In genomic region chrX:133576876-133577275, GRCh38 we compare ENCODE assay signal across 33 cellular contexts.
DNase-seq lines count a peak whose midpoint lies in the region; ATAC-seq, FAIRE-seq and TF ChIP-seq lines count a peak whose summit lies in the region.
"Had no signal": no experiment of that assay in that cellular context is flagged by ENCODE, and none has a peak within 500 bp of the region (broad histone marks: within the 10 kb centered on the region; RNA-seq: fewer than 3 reads in every experiment).

No MANE protein-coding gene starts in this region.

- TF ChIP-seq CTCF in HepG2 (CRISPR knock-in tag; IDR thresholded peaks at IDR 0.05), result no peak
- no peak for TF ChIP-seq CTCF in right lobe of liver (IDR thresholded peaks at IDR 0.05)
- TF ChIP-seq CTCF in astrocyte (IDR thresholded peaks at IDR 0.05; ENCODE audit: insufficient read depth, low read depth, low read length), result no peak
- TF ChIP-seq CTCF in type B pancreatic cell (conservative IDR thresholded peaks at IDR 0.05), result no peak

- ATAC-seq in HepG2, result peak; percentile 11; the same call in 1 of the 3 replicates
- no peak for ATAC-seq in right lobe of liver
- ATAC-seq: A549; CD8-positive, alpha-beta T cell had no signal

- H3K9me3 Mint-ChIP-seq in astrocyte (ENCODE audit: unreplicated experiment) (peaks cover 1% of the 10 kb centered on the region), type B pancreatic cell (peaks cover 9% of the 10 kb centered on the region)
- H3K9me3 Mint-ChIP-seq: CD4-positive, alpha-beta T cell had no signal

- H3K79me2 ChIP-seq in HepG2 (ENCODE audit: insufficient read depth, low read length) (no peaks in the 10 kb centered on the region), astrocyte (ENCODE audit: insufficient read depth, low read length) (no peaks in the 10 kb centered on the region)

- intact Hi-C loops in HepG2 (cut with micrococcal nuclease; ENCODE audit: unreplicated experiment), result no loop called here
- intact Hi-C loops in right lobe of liver (cut with DNase I), result no loop called here

- H3K4me3 Mint-ChIP-seq in astrocyte (ENCODE audit: unreplicated experiment), result no peak overlapping the region
- no peak overlapping the region for H3K4me3 Mint-ChIP-seq in type B pancreatic cell
- H3K4me3 Mint-ChIP-seq: B cell; CD14-positive monocyte; CD4-positive, alpha-beta memory T cell; CD4-positive, alpha-beta T cell; CD4-positive, CD25-positive, alpha-beta regulatory T cell; CD8-positive, alpha-beta memory T cell; CD8-positive, alpha-beta T cell had no signal

- peaks cover 4% of the 10 kb centered on the region for H3K4me1 Mint-ChIP-seq in astrocyte (ENCODE audit: low read depth, unreplicated experiment)
- H3K4me1 Mint-ChIP-seq in type B pancreatic cell (ENCODE audit: unreplicated experiment), result peaks cover 15% of the 10 kb centered on the region
- H3K4me1 Mint-ChIP-seq: B cell; CD4-positive, alpha-beta memory T cell; CD4-positive, CD25-positive, alpha-beta regulatory T cell; CD8-positive, alpha-beta memory T cell had no signal

- H3K9ac ChIP-seq in HepG2 (ENCODE audit: insufficient read depth, low read depth, low read length), result no peak overlapping the region
- H3K9ac ChIP-seq in astrocyte (ENCODE audit: low read length), result no peak overlapping the region
- H3K9ac ChIP-seq: BLaER1; BLaER1 treated with 17β-estradiol and CSF1 and Interleukin-3, amounts not matched to agents 10 nM and 100 nM had no signal

- TF ChIP-seq EP300 in HepG2 (IDR thresholded peaks at IDR 0.05; ENCODE audit: low read depth in 2 of 2, low read length in 2 of 2), result no peak
- no peak for TF ChIP-seq EP300 in HepG2 (CRISPR knock-in tag; IDR thresholded peaks at IDR 0.05; ENCODE audit: borderline replicate concordance)

- H4K20me1 ChIP-seq in HepG2 (ENCODE audit: insufficient read depth, low read length) (peaks cover 17% of the 10 kb centered on the region), astrocyte (ENCODE audit: insufficient read depth, low read length) (no peaks in the 10 kb centered on the region)
- H4K20me1 ChIP-seq: BLaER1; BLaER1 treated with 17β-estradiol and CSF1 and Interleukin-3, amounts not matched to agents 10 nM and 100 nM had no signal

- 96% methylated on average over 1 of the region's 3 CpGs for WGBS in HepG2 (ENCODE audit: low lambda C conversion rate)
- 79% methylated on average over 3 of the region's 3 CpGs for WGBS in right lobe of liver (ENCODE audit: insufficient coverage, low coverage, low lambda C conversion rate, missing lambda C conversion rate)

- H3K27me3 ChIP-seq in HepG2 (ENCODE audit: control insufficient read depth in 1 of 2, insufficient read depth in 2 of 2, low read length in 2 of 2) (no peaks in the 10 kb centered on the region), right lobe of liver (no peaks in the 10 kb centered on the region), astrocyte (ENCODE audit: insufficient read depth, low read length) (no peaks in the 10 kb centered on the region)
- H3K27me3 ChIP-seq: BE2C had no signal

- CTCF ChIA-PET in HepG2 (lab: Yijun Ruan, JAX; ENCODE audit: low intra/inter-chr PET ratio, low total read pairs), result no interaction called here

- POLR2A ChIA-PET in HepG2 (lab: Yijun Ruan, JAX), result no interaction called here

- no peaks in the 10 kb centered on the region for H3K9me3 ChIP-seq in HepG2 (ENCODE audit: low read length)
- H3K9me3 ChIP-seq in right lobe of liver, result no peaks in the 10 kb centered on the region
- no peaks in the 10 kb centered on the region for H3K9me3 ChIP-seq in astrocyte (ENCODE audit: insufficient read depth, low read depth, low read length)
- H3K9me3 ChIP-seq: A549, BE2C had no signal

- no TSS peak for BruUV-seq in HepG2 (replicated peaks; lab: Mats Ljungman, UMichigan)

- H3K27ac Mint-ChIP-seq in astrocyte (ENCODE audit: unreplicated experiment) (no peak overlapping the region), type B pancreatic cell (no peak overlapping the region)
- H3K27ac Mint-ChIP-seq: B cell; CD14-positive monocyte; CD4-positive, alpha-beta memory T cell; CD4-positive, alpha-beta T cell; CD4-positive, CD25-positive, alpha-beta regulatory T cell; CD8-positive, alpha-beta memory T cell; CD8-positive, alpha-beta T cell had no signal

- DNase-seq in HepG2 (ENCODE audit: low spot score) (no peak), right lobe of liver (no peak), astrocyte (ENCODE audit: low read depth) (no peak), type B pancreatic cell (ENCODE audit: extremely low spot score, unreplicated experiment) (no peak)
- DNase-seq: 8988T; ACHN; AML-193; BE2C; C1 segment of cervical spinal cord; Caco-2; Calu3; CD4-positive, alpha-beta memory T cell; CD4-positive, alpha-beta T cell; CD4-positive, CD25-positive, alpha-beta regulatory T cell; CD8-positive, alpha-beta memory T cell; CD8-positive, alpha-beta T cell; COR-L47; DMS 273 treated with DMSO at 0.1 percent for 48 hours; DMS153; DMS53; DMS79; DMS79 treated with DMSO at 0.1 percent for 48 hours; DND-41; EL had no signal

- in situ Hi-C loops in HepG2 (cut with HindIII; ENCODE audit: extremely low pct_ligation_motif_present, low pct_unique_long_range_greater_than_20kb), result no loop called here

- H3K27ac ChIP-seq in HepG2 (ENCODE audit: extremely low read length, insufficient read depth, low read length) (no peak overlapping the region), right lobe of liver (no peak overlapping the region), astrocyte (ENCODE audit: low read depth, low read length) (no peak overlapping the region)
- H3K27ac ChIP-seq: 22Rv1; A549; BLaER1; BLaER1 treated with 17β-estradiol and CSF1 and Interleukin-3, amounts not matched to agents 10 nM and 100 nM; C4-2B had no signal

- TF ChIP-seq POLR2A in HepG2 (IDR thresholded peaks at IDR 0.05; ENCODE audit: insufficient read depth in 1 of 2, low read depth in 2 of 2, low read length in 2 of 2) (no peak), right lobe of liver (IDR thresholded peaks at IDR 0.05) (no peak)

- H3K4me1 ChIP-seq in HepG2 (ENCODE audit: insufficient read depth, low read length), result no peaks in the 10 kb centered on the region
- no peaks in the 10 kb centered on the region for H3K4me1 ChIP-seq in right lobe of liver
- no peaks in the 10 kb centered on the region for H3K4me1 ChIP-seq in astrocyte (ENCODE audit: insufficient read depth, low read length)
- H3K4me1 ChIP-seq: A549, BE2C, BLaER1, Caco-2 had no signal

- no peak for TF ChIP-seq RAD21 in HepG2 (CRISPR knock-in tag; IDR thresholded peaks at IDR 0.05)

- no peaks in the 10 kb centered on the region for H3K36me3 Mint-ChIP-seq in astrocyte (ENCODE audit: low read depth, unreplicated experiment)
- peaks cover 30% of the 10 kb centered on the region for H3K36me3 Mint-ChIP-seq in type B pancreatic cell
- H3K36me3 Mint-ChIP-seq: CD14-positive monocyte; CD4-positive, alpha-beta memory T cell; CD4-positive, CD25-positive, alpha-beta regulatory T cell; CD8-positive, alpha-beta memory T cell; CD8-positive, alpha-beta T cell had no signal

- H3K4me3 ChIP-seq in HepG2 (replicated peaks in 1 of 3; ENCODE audit: insufficient read depth in 1 of 3, low read depth in 2 of 3, low read length in 3 of 3), result no peak overlapping the region
- no peak overlapping the region for H3K4me3 ChIP-seq in right lobe of liver
- no peak overlapping the region for H3K4me3 ChIP-seq in astrocyte (ENCODE audit: insufficient read depth, low read depth, low read length)
- H3K4me3 ChIP-seq: A549; BLaER1; BLaER1 treated with 17β-estradiol and CSF1 and Interleukin-3, amounts not matched to agents 10 nM and 100 nM had no signal

- no peak overlapping the region for H3K4me2 ChIP-seq in HepG2 (ENCODE audit: low read depth, low read length)
- no peak overlapping the region for H3K4me2 ChIP-seq in astrocyte (ENCODE audit: low read length)
- H3K4me2 ChIP-seq: A549; BLaER1; BLaER1 treated with 17β-estradiol and CSF1 and Interleukin-3, amounts not matched to agents 10 nM and 100 nM had no signal

- FAIRE-seq in HepG2 (lab: Jason Lieb, UNC), result no peak
- FAIRE-seq in astrocyte (lab: Jason Lieb, UNC), result peak; percentile 91
- FAIRE-seq: A204.1, A549, D721Med had no signal

- H3K27me3 Mint-ChIP-seq in astrocyte (ENCODE audit: low read depth, unreplicated experiment) (no peaks in the 10 kb centered on the region), type B pancreatic cell (no peaks in the 10 kb centered on the region)
- H3K27me3 Mint-ChIP-seq: B cell; CD4-positive, alpha-beta T cell; CD4-positive, CD25-positive, alpha-beta regulatory T cell had no signal

- H3K36me3 ChIP-seq in HepG2 (replicated peaks in 1 of 2; ENCODE audit: control insufficient read depth in 1 of 2, insufficient read depth in 2 of 2, low read length in 2 of 2) (peaks cover 4 to 31% of the 10 kb centered on the region in 2 experiments; a peak in 4 of 5 replicates), right lobe of liver (no peaks in the 10 kb centered on the region), astrocyte (ENCODE audit: insufficient read depth, low read length) (no peaks in the 10 kb centered on the region)
- H3K36me3 ChIP-seq: BE2C; BLaER1; BLaER1 treated with 17β-estradiol and CSF1 and Interleukin-3, amounts not matched to agents 10 nM and 100 nM had no signal

- H2AFZ ChIP-seq in HepG2 (ENCODE audit: low read length) (no peak overlapping the region), astrocyte (ENCODE audit: low read depth, low read length) (no peak overlapping the region)

TF ChIP-seq in HepG2, 621 proteins besides CTCF, POLR2A, EP300 and RAD21:
- TF ChIP-seq, protein P1, sequence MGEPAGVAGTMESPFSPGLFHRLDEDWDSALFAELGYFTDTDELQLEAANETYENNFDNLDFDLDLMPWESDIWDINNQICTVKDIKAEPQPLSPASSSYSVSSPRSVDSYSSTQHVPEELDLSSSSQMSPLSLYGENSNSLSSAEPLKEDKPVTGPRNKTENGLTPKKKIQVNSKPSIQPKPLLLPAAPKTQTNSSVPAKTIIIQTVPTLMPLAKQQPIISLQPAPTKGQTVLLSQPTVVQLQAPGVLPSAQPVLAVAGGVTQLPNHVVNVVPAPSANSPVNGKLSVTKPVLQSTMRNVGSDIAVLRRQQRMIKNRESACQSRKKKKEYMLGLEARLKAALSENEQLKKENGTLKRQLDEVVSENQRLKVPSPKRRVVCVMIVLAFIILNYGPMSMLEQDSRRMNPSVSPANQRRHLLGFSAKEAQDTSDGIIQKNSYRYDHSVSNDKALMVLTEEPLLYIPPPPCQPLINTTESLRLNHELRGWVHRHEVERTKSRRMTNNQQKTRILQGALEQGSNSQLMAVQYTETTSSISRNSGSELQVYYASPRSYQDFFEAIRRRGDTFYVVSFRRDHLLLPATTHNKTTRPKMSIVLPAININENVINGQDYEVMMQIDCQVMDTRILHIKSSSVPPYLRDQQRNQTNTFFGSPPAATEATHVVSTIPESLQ (CRISPR knock-in tag; conservative IDR thresholded peaks at IDR 0.05), result no peak
- peak; percentile 92 for TF ChIP-seq RBM22 (optimal IDR thresholded peaks at IDR 0.05; ENCODE audit: low read length)
